In genomic region chr2:108448678-108449409, GRCh38 we compare ENCODE assay signal across 1 cellular context.
TF ChIP-seq lines count a peak whose summit lies in the region.

TSS of gene GCC2 (plus strand) at chr2:108449206. CDS start at chr2:108449275, 69 bp downstream.

TF ChIP-seq in A549, 52 proteins besides CTCF, POLR2A, EP300 and RAD21 (continued from another document):
- peak; percentile 63; the same call in 1 of the 3 replicates for TF ChIP-seq BCL3 (IDR thresholded peaks at IDR 0.05)
- TF ChIP-seq HES2 (IDR thresholded peaks at IDR 0.05), result no peak
- TF ChIP-seq MAZ (IDR thresholded peaks at IDR 0.05; ENCODE audit: borderline replicate concordance, low read depth, low read length), result no peak
- peak; percentile 39 for TF ChIP-seq MAX (IDR thresholded peaks at IDR 0.05)
- TF ChIP-seq FOSL2 (IDR thresholded peaks at IDR 0.05), result no peak
- peak; percentile 60 for TF ChIP-seq FOSL2 (CRISPR knock-in tag; IDR thresholded peaks at IDR 0.05)
- no peak for TF ChIP-seq RFX5 (IDR thresholded peaks at IDR 0.05)
- TF ChIP-seq RCOR1 (IDR thresholded peaks at IDR 0.05; ENCODE audit: low read depth, low read length), result no peak
